1 cellular context compared by ENCODE assay signal in the genomic region with DNA sequence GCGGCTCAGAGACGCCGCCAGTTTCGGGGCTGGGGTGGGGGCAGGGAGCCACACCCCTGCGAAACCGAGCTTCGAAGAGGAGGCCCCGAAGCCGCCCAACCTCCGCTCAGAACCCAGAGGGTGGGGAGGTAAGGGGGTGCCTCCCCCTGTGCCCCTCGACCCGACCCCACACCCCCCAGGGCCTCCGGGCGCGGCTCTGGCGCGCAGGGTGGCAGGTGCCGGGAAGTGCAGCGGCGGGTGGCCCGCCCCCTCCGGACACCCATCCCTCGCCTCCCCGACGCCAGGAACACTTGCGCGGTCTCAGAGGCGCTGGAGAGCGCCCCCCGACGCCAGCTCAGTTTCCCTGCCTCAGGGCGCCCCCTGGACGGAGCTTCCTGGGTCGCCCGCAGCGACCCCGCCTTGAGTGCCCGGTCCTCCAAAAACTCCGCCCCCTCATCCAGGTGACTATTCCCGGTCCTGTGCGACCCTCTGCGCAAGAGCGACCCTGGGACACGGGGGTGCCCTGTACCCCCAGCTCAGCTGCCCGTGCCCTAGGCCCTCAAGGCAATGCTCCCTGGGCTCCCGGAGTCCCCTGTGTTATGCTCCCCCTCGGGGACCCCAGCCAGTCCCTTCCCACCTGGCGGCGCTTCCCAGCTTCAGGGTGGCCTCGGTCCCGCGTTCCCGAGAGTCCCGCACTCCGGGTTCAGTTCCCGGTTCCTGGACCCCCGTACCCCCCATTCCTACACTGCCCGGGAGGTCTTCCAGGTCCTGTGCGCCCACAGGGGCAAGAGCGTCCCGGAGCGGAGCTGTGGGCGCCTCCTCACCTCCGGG.
TF ChIP-seq lines count a peak whose summit lies in the region.

No MANE protein-coding gene starts in this region.

TF ChIP-seq in liver, 16 proteins besides CTCF, POLR2A, EP300 and RAD21 (continued from another document):
- TF ChIP-seq, protein P1, sequence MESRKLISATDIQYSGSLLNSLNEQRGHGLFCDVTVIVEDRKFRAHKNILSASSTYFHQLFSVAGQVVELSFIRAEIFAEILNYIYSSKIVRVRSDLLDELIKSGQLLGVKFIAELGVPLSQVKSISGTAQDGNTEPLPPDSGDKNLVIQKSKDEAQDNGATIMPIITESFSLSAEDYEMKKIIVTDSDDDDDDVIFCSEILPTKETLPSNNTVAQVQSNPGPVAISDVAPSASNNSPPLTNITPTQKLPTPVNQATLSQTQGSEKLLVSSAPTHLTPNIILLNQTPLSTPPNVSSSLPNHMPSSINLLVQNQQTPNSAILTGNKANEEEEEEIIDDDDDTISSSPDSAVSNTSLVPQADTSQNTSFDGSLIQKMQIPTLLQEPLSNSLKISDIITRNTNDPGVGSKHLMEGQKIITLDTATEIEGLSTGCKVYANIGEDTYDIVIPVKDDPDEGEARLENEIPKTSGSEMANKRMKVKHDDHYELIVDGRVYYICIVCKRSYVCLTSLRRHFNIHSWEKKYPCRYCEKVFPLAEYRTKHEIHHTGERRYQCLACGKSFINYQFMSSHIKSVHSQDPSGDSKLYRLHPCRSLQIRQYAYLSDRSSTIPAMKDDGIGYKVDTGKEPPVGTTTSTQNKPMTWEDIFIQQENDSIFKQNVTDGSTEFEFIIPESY (IDR thresholded peaks at IDR 0.05) = no peak
